7 cellular contexts compared by ENCODE assay signal in genomic region chr3:48440590-48440958, GRCh38. TPM values are rescaled to one million over a fixed set of nuclear protein-coding genes. Genes with fewer than 3 reads are reported as not detected.
DNase-seq lines count a peak whose midpoint lies in the region; ATAC-seq, FAIRE-seq and TF ChIP-seq lines count a peak whose summit lies in the region.

No MANE protein-coding gene starts in this region.

- peak overlapping the region; percentile 86 to 95 (median 94) for H3K27ac ChIP-seq in Peyer's patch

- H3K4me3 ChIP-seq in Peyer's patch (peak overlapping the region; percentile 64 to 84 (median 80)), epithelial cell of esophagus (ENCODE audit: low read length) (peak overlapping the region; percentile 98)

- no peaks in the 10 kb centered on the region for H3K9me3 Mint-ChIP-seq in neural crest cell

- H3K27ac Mint-ChIP-seq in neural crest cell (ENCODE audit: unreplicated experiment) = no peak overlapping the region

- TF ChIP-seq POLR2A in Peyer's patch (IDR thresholded peaks at IDR 0.05) = no peak

- no peak for FAIRE-seq in HTR-8/SVneo (lab: Jason Lieb, UNC)

- H3K36me3 Mint-ChIP-seq in neural crest cell (ENCODE audit: low read depth) = peaks cover 2% of the 10 kb centered on the region

- peaks cover 0 to 11% (median 0%) of the 10 kb centered on the region in 3 donors for H3K36me3 ChIP-seq in Peyer's patch

- ATAC-seq in GM21786 (IDR thresholded peaks at IDR 0.05; ENCODE audit: unreplicated experiment) (peak; percentile 1), GM21381 (IDR thresholded peaks at IDR 0.05; ENCODE audit: unreplicated experiment) (no peak)

- TF ChIP-seq CTCF in Peyer's patch (IDR thresholded peaks at IDR 0.05) = no peak
- no peak for TF ChIP-seq CTCF in epithelial cell of esophagus (IDR thresholded peaks at IDR 0.05; ENCODE audit: insufficient read depth, low read depth, low read length, missing control alignments)
- TF ChIP-seq CTCF in neural crest cell (conservative IDR thresholded peaks at IDR 0.05) = no peak

- peaks cover 0 to 33% (median 14%) of the 10 kb centered on the region in 4 donors for H3K4me1 ChIP-seq in Peyer's patch

- no peaks in the 10 kb centered on the region for H3K9me3 ChIP-seq in Peyer's patch

- DNase-seq in Peyer's patch (peak in 1 of 3 donors; percentile 38), epithelial cell of esophagus (ENCODE audit: low read depth) (no peak), neural crest cell (ENCODE audit: low read depth, low spot score) (no peak), HTR-8/SVneo (ENCODE audit: insufficient read length, low spot score) (no peak), occipital lobe (lab: John Stamatoyannopoulos, UW) (no peak)

- H3K4me3 Mint-ChIP-seq in neural crest cell = peak overlapping the region; percentile 92

- H3K27me3 ChIP-seq in Peyer's patch = no peaks in the 10 kb centered on the region

- no peaks in the 10 kb centered on the region for H3K27me3 Mint-ChIP-seq in neural crest cell (ENCODE audit: low read depth)

- peaks cover 29% of the 10 kb centered on the region for H3K4me1 Mint-ChIP-seq in neural crest cell

RNA-seq across cellular contexts. Expression of gene TMA7, which starts 0.5 kb away (rescaled TPM):
- total RNA-seq in Peyer's patch (100 to 1,000 TPM; 142 to 246 (median 153) TPM), neural crest cell (309 and 318 TPM in 2 replicates), occipital lobe (61.3 TPM)

RNA-seq across cellular contexts. Expression of gene CCDC51, which starts 0.7 kb away (rescaled TPM):
- total RNA-seq in Peyer's patch = 10 to 100 TPM in 1 of 4 donors, 1 to 10 TPM in 3; 7.4 to 13.1 (median 9.1) TPM
- total RNA-seq in neural crest cell = 12.4 TPM in 2 replicates
- 7.5 TPM for total RNA-seq in occipital lobe

RNA-seq across cellular contexts. Expression of gene ATRIP, which starts 6.0 kb away (rescaled TPM):
- total RNA-seq in Peyer's patch = 10 to 100 TPM in 1 of 4 donors, 1 to 10 TPM in 3; 2.6 to 13.2 (median 6.0) TPM
- 21.8 and 22.1 TPM in 2 replicates for total RNA-seq in neural crest cell
- 5.9 TPM for total RNA-seq in occipital lobe

RNA-seq across cellular contexts. Expression of gene PLXNB1, which starts 10.7 kb away (rescaled TPM):
- 100 to 1,000 TPM; 150 to 455 (median 312) TPM for total RNA-seq in Peyer's patch
- 161 and 180 TPM in 2 replicates for total RNA-seq in neural crest cell
- 26.8 TPM for total RNA-seq in occipital lobe
